Comparison of ENCODE assay signal across 14 cellular contexts in the genomic region with DNA sequence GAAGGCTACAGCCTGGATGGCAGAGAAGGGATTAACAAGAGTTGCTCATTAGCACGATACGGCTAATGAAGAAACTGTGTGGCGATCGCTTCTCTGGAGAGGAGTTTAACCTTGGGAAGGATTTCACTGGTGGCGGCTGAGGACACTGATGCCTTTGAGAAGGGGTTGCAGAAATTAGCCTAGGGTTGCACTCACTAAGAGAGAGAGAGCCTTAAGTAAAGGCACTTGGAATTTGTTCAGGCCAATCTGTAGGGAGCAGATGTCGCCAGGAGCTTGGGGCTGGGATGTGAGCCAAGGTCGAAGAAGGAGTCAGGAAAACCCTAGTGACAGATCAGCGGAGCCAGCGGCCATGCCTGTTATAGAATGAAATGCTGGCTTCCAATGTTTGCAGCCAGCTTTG. TPM values are rescaled to one million over a fixed set of nuclear protein-coding genes. Genes with fewer than 3 reads are reported as not detected.
DNase-seq lines count a peak whose midpoint lies in the region; ATAC-seq and TF ChIP-seq lines count a peak whose summit lies in the region.
"Had no signal": no experiment of that assay in that cellular context is flagged by ENCODE, and none has a peak within 500 bp of the region (broad histone marks: within the 10 kb centered on the region; RNA-seq: fewer than 3 reads in every experiment).

No MANE protein-coding gene starts in this region.

- no peak overlapping the region for H3K27ac Mint-ChIP-seq in naive thymus-derived CD8-positive, alpha-beta T cell
- no peak overlapping the region for H3K27ac Mint-ChIP-seq in activated CD4-positive, alpha-beta memory T cell treated with anti-CD3 and anti-CD28 coated beads for 36 hours
- H3K27ac Mint-ChIP-seq: activated naive CD8-positive, alpha-beta T cell; GM23338; stimulated activated naive CD8-positive, alpha-beta T cell treated with anti-CD3 and anti-CD28 coated beads, Interleukin-15, Interleukin-2, amounts not matched to agents 100 ng/mL and 50 ng/mL, for 24 hours had no signal

- H3K27me3 ChIP-seq in heart right ventricle (no peaks in the 10 kb centered on the region), psoas muscle (ENCODE audit: insufficient read depth in 3 of 3, low read length in 2 of 3) (no peaks in the 10 kb centered on the region)

- H3K9me3 ChIP-seq in heart right ventricle (no peaks in the 10 kb centered on the region), psoas muscle (no peaks in the 10 kb centered on the region)

- H3K4me3 ChIP-seq in heart right ventricle (peak overlapping the region in 5 of 10 donors; percentile 6 to 26 (median 22)), psoas muscle (no peak overlapping the region)
- H3K4me3 ChIP-seq: GM23338, SK-N-MC had no signal

- ATAC-seq in heart right ventricle (peak in 6 of 8 donors; percentile 63 to 87 (median 76)), psoas muscle (no peak)
- ATAC-seq in naive thymus-derived CD8-positive, alpha-beta T cell: no peak
- ATAC-seq in activated T-cell treated with anti-CD3 and anti-CD28 coated beads, Interleukin-2, amount 50 U/mL, for 4 hours: no peak

- H3K27me3 Mint-ChIP-seq in naive thymus-derived CD8-positive, alpha-beta T cell: peaks cover 6 to 40% (median 19%) of the 10 kb centered on the region in 5 donors
- peaks cover 3% of the 10 kb centered on the region for H3K27me3 Mint-ChIP-seq in activated T-cell treated with anti-CD3 and anti-CD28 coated beads, Interleukin-2, amount 50 U/mL, for 4 hours (ENCODE audit: low read depth)
- H3K27me3 Mint-ChIP-seq in activated CD4-positive, alpha-beta memory T cell treated with anti-CD3 and anti-CD28 coated beads for 36 hours: peaks cover 2% of the 10 kb centered on the region

- H3K36me3 ChIP-seq in heart right ventricle (no peaks in the 10 kb centered on the region), psoas muscle (ENCODE audit: insufficient read depth in 1 of 2, low read depth in 1 of 2) (no peaks in the 10 kb centered on the region)

- 30 to 38% methylated on average over 9 of the region's 9 CpGs for WGBS in heart right ventricle, 2 donors
- WGBS in psoas muscle, 3 donors: 16 to 26% (median 23%) methylated on average over 9 of the region's 9 CpGs

- DNase-seq in H4 (ENCODE audit: low spot score) (peak; percentile 10), RPMI7951 (ENCODE audit: low read depth) (peak; percentile 43), heart right ventricle (peak; percentile 46 to 58), psoas muscle (peak; percentile 32 to 50), dedifferentiated amniotic fluid mesenchymal stem cell (ENCODE audit: extremely low spot score) (no peak)
- no peak for DNase-seq in naive thymus-derived CD8-positive, alpha-beta T cell
- DNase-seq in activated T-cell treated with anti-CD3 and anti-CD28 coated beads, Interleukin-2, amount 50 U/mL, for 4 hours: no peak
- no peak for DNase-seq in activated CD4-positive, alpha-beta memory T cell treated with anti-CD3 and anti-CD28 coated beads for 36 hours
- DNase-seq: NCI-H2081 had no signal

- intact Hi-C loops in heart right ventricle (cut with DNase I): no loop called here
- intact Hi-C loops in psoas muscle (cut with DNase I): no loop called here
- intact Hi-C loops in activated CD4-positive, alpha-beta memory T cell treated with anti-CD3 and anti-CD28 coated beads for 36 hours (cut with micrococcal nuclease): no loop called here

- no peak for TF ChIP-seq CTCF in heart right ventricle (IDR thresholded peaks at IDR 0.05)
- TF ChIP-seq CTCF in psoas muscle (IDR thresholded peaks at IDR 0.05): no peak

- no peak overlapping the region for H3K4me3 Mint-ChIP-seq in naive thymus-derived CD8-positive, alpha-beta T cell
- H3K4me3 Mint-ChIP-seq in activated T-cell treated with anti-CD3 and anti-CD28 coated beads, Interleukin-2, amount 50 U/mL, for 4 hours: no peak overlapping the region
- H3K4me3 Mint-ChIP-seq in activated CD4-positive, alpha-beta memory T cell treated with anti-CD3 and anti-CD28 coated beads for 36 hours: no peak overlapping the region
- H3K4me3 Mint-ChIP-seq: activated naive CD8-positive, alpha-beta T cell; GM23338; stimulated activated naive CD8-positive, alpha-beta T cell treated with anti-CD3 and anti-CD28 coated beads, Interleukin-15, Interleukin-2, amounts not matched to agents 100 ng/mL and 50 ng/mL, for 24 hours had no signal

- CTCF ChIA-PET in activated CD4-positive, alpha-beta memory T cell treated with anti-CD3 and anti-CD28 coated beads for 36 hours (lab: Charles Lee): no interaction called here

- peaks cover 0 to 2% (median under 1%) of the 10 kb centered on the region in 4 donors for H3K4me1 Mint-ChIP-seq in naive thymus-derived CD8-positive, alpha-beta T cell
- peaks cover 1% of the 10 kb centered on the region for H3K4me1 Mint-ChIP-seq in activated T-cell treated with anti-CD3 and anti-CD28 coated beads, Interleukin-2, amount 50 U/mL, for 4 hours (ENCODE audit: low read depth)
- no peaks in the 10 kb centered on the region for H3K4me1 Mint-ChIP-seq in activated CD4-positive, alpha-beta memory T cell treated with anti-CD3 and anti-CD28 coated beads for 36 hours (ENCODE audit: low read depth)
- H3K4me1 Mint-ChIP-seq: GM23338 had no signal

- POLR2A ChIA-PET in naive thymus-derived CD8-positive, alpha-beta T cell (lab: Charles Lee): no interaction called here
- POLR2A ChIA-PET in activated CD4-positive, alpha-beta memory T cell treated with anti-CD3 and anti-CD28 coated beads for 36 hours (lab: Charles Lee): no interaction called here

- H3K27ac ChIP-seq in heart right ventricle (no peak overlapping the region), psoas muscle (no peak overlapping the region)
- H3K27ac ChIP-seq: HL-60, SK-N-MC had no signal

- no peaks in the 10 kb centered on the region for H3K36me3 Mint-ChIP-seq in naive thymus-derived CD8-positive, alpha-beta T cell
- no peaks in the 10 kb centered on the region for H3K36me3 Mint-ChIP-seq in activated T-cell treated with anti-CD3 and anti-CD28 coated beads, Interleukin-2, amount 50 U/mL, for 4 hours (ENCODE audit: insufficient read depth)
- no peaks in the 10 kb centered on the region for H3K36me3 Mint-ChIP-seq in activated CD4-positive, alpha-beta memory T cell treated with anti-CD3 and anti-CD28 coated beads for 36 hours
- H3K36me3 Mint-ChIP-seq: activated naive CD8-positive, alpha-beta T cell had no signal

- H3K4me1 ChIP-seq in heart right ventricle (peaks cover 3 to 17% (median 5%) of the 10 kb centered on the region in 9 donors), psoas muscle (no peaks in the 10 kb centered on the region)

- H3K9me3 Mint-ChIP-seq in naive thymus-derived CD8-positive, alpha-beta T cell: no peaks in the 10 kb centered on the region
- H3K9me3 Mint-ChIP-seq in activated T-cell treated with anti-CD3 and anti-CD28 coated beads, Interleukin-2, amount 50 U/mL, for 4 hours: no peaks in the 10 kb centered on the region
- H3K9me3 Mint-ChIP-seq in activated CD4-positive, alpha-beta memory T cell treated with anti-CD3 and anti-CD28 coated beads for 36 hours: no peaks in the 10 kb centered on the region
- H3K9me3 Mint-ChIP-seq: stimulated activated naive CD8-positive, alpha-beta T cell treated with anti-CD3 and anti-CD28 coated beads, Interleukin-15, Interleukin-2, amounts not matched to agents 100 ng/mL and 50 ng/mL, for 24 hours had no signal

RNA-seq across cellular contexts. Expression of gene API5, which starts 43.6 kb away (rescaled TPM):
- total RNA-seq in H4 (2014; rRNA removed; shearing (Covaris generic)): 96.6 and 125 TPM in 2 replicates
- total RNA-seq in RPMI7951 (2014; rRNA removed; shearing (Covaris generic)): 69.1 and 82.4 TPM in 2 replicates
- total RNA-seq in heart right ventricle: 10 to 100 TPM; 35.5 to 52.8 (median 41.2) TPM
- polyA plus RNA-seq in heart right ventricle: 10 to 100 TPM; 15.7 to 19.4 TPM
- total RNA-seq in psoas muscle: 10 to 100 TPM; 38.3 to 70.1 (median 52.9) TPM
- 10 to 100 TPM; 27.9 to 99.6 (median 41.9) TPM for polyA plus RNA-seq in psoas muscle
- total RNA-seq in naive thymus-derived CD8-positive, alpha-beta T cell: 100 to 1,000 TPM; 101 TPM
- 100 to 1,000 TPM; 139 to 146 (median 143) TPM for polyA plus RNA-seq in naive thymus-derived CD8-positive, alpha-beta T cell
- 100 to 1,000 TPM; 199 to 216 (median 212) TPM for total RNA-seq in activated T-cell treated with anti-CD3 and anti-CD28 coated beads, Interleukin-2, amount 50 U/mL, for 4 hours
- total RNA-seq in activated CD4-positive, alpha-beta memory T cell treated with anti-CD3 and anti-CD28 coated beads for 36 hours: 100 to 1,000 TPM; 154 to 166 TPM

Comparison
In these comparisons a context has a peak if more than half of its experiments do, and no peak if none do; other contexts are left out.
1. DNase-seq: peak in H4 (single experiment), RPMI7951 (single experiment), heart right ventricle (2 of 2) and psoas muscle (2 of 2); none in dedifferentiated amniotic fluid mesenchymal stem cell (single experiment), naive thymus-derived CD8-positive, alpha-beta T cell (0 of 10), activated T-cell treated with anti-CD3 and anti-CD28 coated beads, Interleukin-2, amount 50 U/mL, for 4 hours (single experiment) and activated CD4-positive, alpha-beta memory T cell treated with anti-CD3 and anti-CD28 coated beads for 36 hours (single experiment).
2. ATAC-seq: peak in heart right ventricle (6 of 8); none in psoas muscle (0 of 4), naive thymus-derived CD8-positive, alpha-beta T cell (0 of 2) and activated T-cell treated with anti-CD3 and anti-CD28 coated beads, Interleukin-2, amount 50 U/mL, for 4 hours (0 of 2).